ENCODE assay signal across 8 cellular contexts in the genomic region with DNA sequence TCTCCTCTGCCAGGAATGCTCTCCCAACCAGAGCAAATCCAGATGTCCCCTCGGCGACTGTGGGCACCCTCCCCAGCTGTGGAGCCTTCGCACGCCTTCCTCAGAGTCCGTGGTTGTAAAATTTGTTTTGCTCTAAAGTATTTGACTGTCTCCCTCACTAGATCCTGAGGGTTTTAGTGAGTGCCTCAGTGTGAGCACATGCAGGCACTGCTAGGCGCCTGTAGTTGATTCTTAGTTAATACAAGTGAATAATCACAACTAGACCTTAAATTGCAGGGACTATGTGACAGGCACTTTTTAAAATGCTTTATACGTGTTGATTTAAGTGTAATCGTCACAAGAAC. TPM values are rescaled to one million over a fixed set of nuclear protein-coding genes. Genes with fewer than 3 reads are reported as not detected.
DNase-seq lines count a peak whose midpoint lies in the region; ATAC-seq, FAIRE-seq and TF ChIP-seq lines count a peak whose summit lies in the region.

No MANE protein-coding gene starts in this region.

- POLR2A ChIA-PET in AG04449 (lab: Yijun Ruan, JAX): interaction anchor here (0.7 to 1.6 kb wide), 10 partner anchors 9 to 220 kb away, joined by 3 to 6 read pairs (median 4); a partner anchor contains a TSS
- POLR2A ChIA-PET in HCT116 (lab: Charles Lee): interaction anchor here (1.1 kb wide), 1 partner anchor 20 kb away, joined by 3 read pairs; no protein-coding TSS in a partner anchor
- POLR2A ChIA-PET in HepG2 (lab: Yijun Ruan, JAX): interaction anchor here (0.5 to 2.2 kb wide), 19 partner anchors 9 to 832 kb away, joined by 3 to 17 read pairs (median 5); a partner anchor contains a TSS

- CTCF ChIA-PET in AG04449 (lab: Yijun Ruan, JAX): interaction anchor here (1.0 to 5.5 kb wide), 5 partner anchors 9 to 221 kb away, joined by 3 to 24 read pairs (median 7); a partner anchor contains a TSS
- CTCF ChIA-PET in HCT116 (lab: Charles Lee): interaction anchor here (1.5 kb wide), 1 partner anchor 31 kb away, joined by 7 read pairs; no protein-coding TSS in a partner anchor
- CTCF ChIA-PET in HepG2 (lab: Yijun Ruan, JAX; ENCODE audit: low intra/inter-chr PET ratio, low total read pairs): interaction anchor here (1.2 kb wide), 1 partner anchor 32 kb away, joined by 4 read pairs; no protein-coding TSS in a partner anchor

- H4K20me1 ChIP-seq in HCT116 (ENCODE audit: insufficient read depth): peaks cover 11% of the 10 kb centered on the region; the same call in 1 of the 2 replicates
- H4K20me1 ChIP-seq in HepG2 (ENCODE audit: insufficient read depth, low read length): peaks cover 6% of the 10 kb centered on the region

- H2AFZ ChIP-seq in HCT116 (ENCODE audit: low read depth, low read length, poor library complexity, severe bottlenecking) (no peak overlapping the region), HepG2 (ENCODE audit: low read length) (peak overlapping the region; percentile 36)

- H3K27me3 ChIP-seq in HCT116 (ENCODE audit: insufficient read depth, low read length): no peaks in the 10 kb centered on the region
- H3K27me3 ChIP-seq in adipocyte (replicated peaks; ENCODE audit: control insufficient read depth, insufficient read depth, low read length): peaks cover 6% of the 10 kb centered on the region
- H3K27me3 ChIP-seq in HepG2 (ENCODE audit: control insufficient read depth in 1 of 2, insufficient read depth in 2 of 2, low read length in 2 of 2): peaks cover 2 to 20% of the 10 kb centered on the region in 2 experiments; a peak in 3 of 5 replicates
- H3K27me3 ChIP-seq in tibial artery: no peaks in the 10 kb centered on the region

- intact Hi-C loops in HCT116 (cut with micrococcal nuclease) (no loop called here), HepG2 (cut with micrococcal nuclease; ENCODE audit: unreplicated experiment) (loop anchor here (1.0 kb wide), 1 partner anchor 101 kb away; a partner anchor contains a TSS), tibial artery (cut with DNase I; ENCODE audit: low total_unique reads) (no loop called here)

- no peak for ATAC-seq in HCT116
- ATAC-seq in HepG2: no peak
- no peak for ATAC-seq in HG03280 (IDR thresholded peaks at IDR 0.05; ENCODE audit: unreplicated experiment)

- TF ChIP-seq POLR2A in HCT116 (IDR thresholded peaks at IDR 0.05; ENCODE audit: borderline replicate concordance, extremely low read depth, insufficient read depth, insufficient read length): no peak
- TF ChIP-seq POLR2A in HepG2 (IDR thresholded peaks at IDR 0.05; ENCODE audit: insufficient read depth in 1 of 2, low read depth in 2 of 2, low read length in 2 of 2): no peak

- H3K9me3 ChIP-seq in HCT116 (ENCODE audit: control insufficient read depth in 1 of 2, insufficient read depth in 1 of 2, low read depth in 1 of 2, low read length in 2 of 2) (no peaks in the 10 kb centered on the region), adipocyte (ENCODE audit: control insufficient read depth, low read length) (no peaks in the 10 kb centered on the region), HepG2 (ENCODE audit: low read length) (no peaks in the 10 kb centered on the region), tibial artery (no peaks in the 10 kb centered on the region)

- H3K36me3 ChIP-seq in HCT116 (ENCODE audit: control insufficient read depth in 1 of 2, insufficient read depth in 2 of 2, low read length in 2 of 2) (no peaks in the 10 kb centered on the region; a peak in 1 of 4 replicates), adipocyte (ENCODE audit: control insufficient read depth, insufficient read depth, low read length, severe bottlenecking) (no peaks in the 10 kb centered on the region), HepG2 (replicated peaks in 1 of 2; ENCODE audit: control insufficient read depth in 1 of 2, insufficient read depth in 2 of 2, low read length in 2 of 2) (peaks cover 0 to 2% of the 10 kb centered on the region in 2 experiments; a peak in 2 of 5 replicates), tibial artery (no peaks in the 10 kb centered on the region)

- in situ Hi-C loops in HepG2 (cut with HindIII; ENCODE audit: extremely low pct_ligation_motif_present, low pct_unique_long_range_greater_than_20kb): no loop called here

- TF ChIP-seq CTCF in AG04449 (IDR thresholded peaks at IDR 0.05; ENCODE audit: insufficient read depth, low read length, missing control alignments) (no peak), HCT116 (IDR thresholded peaks at IDR 0.05 in 2 of 3, conservative IDR thresholded peaks at IDR 0.05 in 1 of 3; ENCODE audit: borderline replicate concordance in 1 of 3, insufficient read depth in 1 of 3, low read depth in 2 of 3, low read length in 2 of 3) (no peak), HepG2 (CRISPR knock-in tag; IDR thresholded peaks at IDR 0.05) (no peak), tibial artery (IDR thresholded peaks at IDR 0.05) (no peak)

- under 1% methylated on average over 8 of the region's 8 CpGs for WGBS in HepG2 (ENCODE audit: low lambda C conversion rate)

- RAD21 ChIA-PET in HCT116 (lab: Charles Lee; ENCODE audit: low non-redundant PET in 1 of 2, low total read pairs in 2 of 2, uncharacterized antibody in 2 of 2, unreplicated experiment in 2 of 2): interaction anchor here in 1 of 2 experiments (1.3 kb wide), 1 partner anchor 32 kb away, joined by 4 read pairs; no protein-coding TSS in a partner anchor

- no peak for FAIRE-seq in HepG2 (lab: Jason Lieb, UNC)

- TF ChIP-seq EP300 in HepG2 (IDR thresholded peaks at IDR 0.05; ENCODE audit: low read depth in 2 of 2, low read length in 2 of 2) (no peak), HepG2 (CRISPR knock-in tag; IDR thresholded peaks at IDR 0.05; ENCODE audit: borderline replicate concordance) (no peak)

- no TSS peak for BruUV-seq in HCT116 (replicated peaks; lab: Mats Ljungman, UMichigan)
- BruUV-seq in HepG2 (replicated peaks; lab: Mats Ljungman, UMichigan): no TSS peak

- TF ChIP-seq RAD21 in HCT116 (IDR thresholded peaks at IDR 0.05; ENCODE audit: low read depth): no peak
- no peak for TF ChIP-seq RAD21 in HepG2 (CRISPR knock-in tag; IDR thresholded peaks at IDR 0.05)

- H3K4me3 ChIP-seq in AG04449 (ENCODE audit: low read depth, low read length) (peak overlapping the region; percentile 99), HCT116 (replicated peaks in 1 of 2; ENCODE audit: low read depth in 1 of 2, low read length in 2 of 2) (peak overlapping the region; percentile 98), adipocyte (ENCODE audit: low read length) (peak overlapping the region; percentile 99), HepG2 (replicated peaks in 1 of 3; ENCODE audit: insufficient read depth in 1 of 3, low read depth in 2 of 3, low read length in 3 of 3) (peak overlapping the region; percentile 71 to 99 (median 91)), tibial artery (peak overlapping the region; percentile 93 to 100)

- peaks cover 7 to 28% of the 10 kb centered on the region in 2 experiments; a peak in 3 of 4 replicates for H3K4me1 ChIP-seq in HCT116 (ENCODE audit: control insufficient read depth in 1 of 2, insufficient read depth in 2 of 2, low read length in 2 of 2)
- peaks cover 35% of the 10 kb centered on the region for H3K4me1 ChIP-seq in adipocyte (ENCODE audit: control insufficient read depth, insufficient read depth, low read length)
- peaks cover 30% of the 10 kb centered on the region for H3K4me1 ChIP-seq in HepG2 (ENCODE audit: insufficient read depth, low read length)
- H3K4me1 ChIP-seq in tibial artery: peaks cover 0 to 48% (median 34%) of the 10 kb centered on the region in 4 donors

- no peak for DNase-seq in AG04449 (ENCODE audit: low read depth, low spot score)
- DNase-seq in HCT116 (ENCODE audit: low read depth, low spot score): no peak
- DNase-seq in adipocyte (ENCODE audit: low read depth): no peak
- DNase-seq in HepG2 (ENCODE audit: low spot score): no peak
- DNase-seq in tibial artery: no peak
- DNase-seq in T1000 (lab: John Stamatoyannopoulos, UW): no peak
- no peak for DNase-seq in cerebellum (ENCODE audit: low spot score)

- peak overlapping the region; percentile 87 for H3K27ac ChIP-seq in HCT116 (ENCODE audit: low read depth, low read length)
- peak overlapping the region; percentile 74 for H3K27ac ChIP-seq in HepG2 (ENCODE audit: extremely low read length, insufficient read depth, low read length)
- peak overlapping the region; percentile 90 to 99 for H3K27ac ChIP-seq in tibial artery

- no peaks in the 10 kb centered on the region for H3K9me2 ChIP-seq in HCT116 (ENCODE audit: insufficient read depth)

- peaks cover 43% of the 10 kb centered on the region for H3K79me2 ChIP-seq in HCT116 (ENCODE audit: insufficient read depth, low read length)
- H3K79me2 ChIP-seq in HepG2 (ENCODE audit: insufficient read depth, low read length): peaks cover 43% of the 10 kb centered on the region

- H3K4me2 ChIP-seq in HCT116 (ENCODE audit: low read length) (peak overlapping the region; percentile 97), HepG2 (ENCODE audit: low read depth, low read length) (peak overlapping the region; percentile 88)

- H3K9ac ChIP-seq in HCT116 (ENCODE audit: low read length) (peak overlapping the region; percentile 99), adipocyte (ENCODE audit: low read length) (peak overlapping the region; percentile 99), HepG2 (ENCODE audit: insufficient read depth, low read depth, low read length) (peak overlapping the region; percentile 80)

RNA-seq across cellular contexts. Expression of a gene that starts 0.7 kb away (rescaled TPM):
- 161 TPM for total RNA-seq in HCT116 (2021; ENCODE audit: unreplicated experiment)
- 185 and 186 TPM in 2 replicates for polyA plus RNA-seq in HCT116 (2012)
- 115 and 144 TPM in 2 replicates for total RNA-seq in HepG2 (2016; rRNA removed; fragmentation: Illumina TruSeq; extraction: Trizol)
- total RNA-seq in HepG2 (2016; cell fraction: cytosol; rRNA removed; fragmentation: Illumina TruSeq; extraction: Trizol; ENCODE audit: low read depth): 53.5 and 64.3 TPM in 2 replicates
- total RNA-seq in HepG2 (2016; cell fraction: insoluble cytoplasmic fraction; rRNA removed; fragmentation: Illumina TruSeq; extraction: Trizol): 99.7 and 146 TPM in 2 replicates
- total RNA-seq in HepG2 (2016; cell fraction: membrane; rRNA removed; fragmentation: Illumina TruSeq; extraction: Trizol): 112 and 127 TPM in 2 replicates
- total RNA-seq in HepG2 (2016; cell fraction: nucleus; rRNA removed; fragmentation: Illumina TruSeq; extraction: Trizol): 129 and 139 TPM in 2 replicates
- polyA plus RNA-seq in HepG2 (2011; rRNA removed): 86.2 and 96.1 TPM in 2 replicates
- 84.5 and 90.6 TPM in 2 replicates for polyA plus RNA-seq in HepG2 (2011; cell fraction: cytosol; rRNA removed)
- polyA plus RNA-seq in HepG2 (2011; cell fraction: nucleus; rRNA removed): 168 and 184 TPM in 2 replicates
- 90.8 and 127 TPM in 2 replicates for polyA plus RNA-seq in HepG2 (2012)
- polyA plus RNA-seq in HepG2 (2016; cell fraction: cytosol; fragmentation: Illumina TruSeq; extraction: Trizol; ENCODE audit: low read depth): 50.6 and 64.6 TPM in 2 replicates
- polyA plus RNA-seq in HepG2 (2016; cell fraction: insoluble cytoplasmic fraction; fragmentation: Illumina TruSeq; extraction: Trizol; ENCODE audit: low read depth): 92.2 and 107 TPM in 2 replicates
- polyA plus RNA-seq in HepG2 (2016; cell fraction: membrane; fragmentation: Illumina TruSeq; extraction: Trizol; ENCODE audit: low read depth): 86.2 and 95.7 TPM in 2 replicates
- polyA plus RNA-seq in HepG2 (2016; cell fraction: nucleus; fragmentation: Illumina TruSeq; extraction: Trizol; ENCODE audit: insufficient read depth, low read depth): 185 and 196 TPM in 2 replicates
- polyA minus RNA-seq in HepG2 (2011; rRNA and poly(A)+ RNA removed; ENCODE audit: low replicate concordance): 134 and 163 TPM in 2 replicates
- 32.2 and 36.3 TPM in 2 replicates for polyA minus RNA-seq in HepG2 (2011; cell fraction: cytosol; rRNA and poly(A)+ RNA removed)
- 109 and 138 TPM in 2 replicates for polyA minus RNA-seq in HepG2 (2011; cell fraction: nucleus; rRNA and poly(A)+ RNA removed)
- 93.0 TPM for total RNA-seq in cerebellum

RNA-seq across cellular contexts. Expression of a gene that starts 18.8 kb away (rescaled TPM):
- 0.10 TPM for total RNA-seq in HCT116 (2021; ENCODE audit: unreplicated experiment)
- polyA plus RNA-seq in HCT116 (2012): 0.22 and 0.41 TPM in 2 replicates
- total RNA-seq in HepG2 (2016; rRNA removed; fragmentation: Illumina TruSeq; extraction: Trizol): not detected in 2 replicates
- total RNA-seq in HepG2 (2016; cell fraction: cytosol; rRNA removed; fragmentation: Illumina TruSeq; extraction: Trizol; ENCODE audit: low read depth): not detected in 2 replicates
- total RNA-seq in HepG2 (2016; cell fraction: insoluble cytoplasmic fraction; rRNA removed; fragmentation: Illumina TruSeq; extraction: Trizol): not detected in 2 replicates
- not detected in 2 replicates for total RNA-seq in HepG2 (2016; cell fraction: membrane; rRNA removed; fragmentation: Illumina TruSeq; extraction: Trizol)
- not detected in 2 replicates for total RNA-seq in HepG2 (2016; cell fraction: nucleus; rRNA removed; fragmentation: Illumina TruSeq; extraction: Trizol)
- 0.03 TPM in 1 of 2 replicates, not detected in the other for polyA plus RNA-seq in HepG2 (2011; rRNA removed)
- not detected in 2 replicates for polyA plus RNA-seq in HepG2 (2011; cell fraction: cytosol; rRNA removed)
- polyA plus RNA-seq in HepG2 (2011; cell fraction: nucleus; rRNA removed): 0.13 and 0.17 TPM in 2 replicates
- not detected in 2 replicates for polyA plus RNA-seq in HepG2 (2012)
- not detected in 2 replicates for polyA plus RNA-seq in HepG2 (2016; cell fraction: cytosol; fragmentation: Illumina TruSeq; extraction: Trizol; ENCODE audit: low read depth)
- polyA plus RNA-seq in HepG2 (2016; cell fraction: insoluble cytoplasmic fraction; fragmentation: Illumina TruSeq; extraction: Trizol; ENCODE audit: low read depth): not detected in 2 replicates
- polyA plus RNA-seq in HepG2 (2016; cell fraction: membrane; fragmentation: Illumina TruSeq; extraction: Trizol; ENCODE audit: low read depth): not detected in 2 replicates
- not detected in 2 replicates for polyA plus RNA-seq in HepG2 (2016; cell fraction: nucleus; fragmentation: Illumina TruSeq; extraction: Trizol; ENCODE audit: insufficient read depth, low read depth)
- not detected in 2 replicates for polyA minus RNA-seq in HepG2 (2011; rRNA and poly(A)+ RNA removed; ENCODE audit: low replicate concordance)
- not detected in 2 replicates for polyA minus RNA-seq in HepG2 (2011; cell fraction: cytosol; rRNA and poly(A)+ RNA removed)
- 0.25 TPM in 1 of 2 replicates, not detected in the other for polyA minus RNA-seq in HepG2 (2011; cell fraction: nucleus; rRNA and poly(A)+ RNA removed)
- total RNA-seq in cerebellum: 3.1 TPM

RNA-seq across cellular contexts. Expression of a gene that starts 32.1 kb away (rescaled TPM):
- total RNA-seq in HCT116 (2021; ENCODE audit: unreplicated experiment): 0.59 TPM
- 0.11 and 0.39 TPM in 2 replicates for polyA plus RNA-seq in HCT116 (2012)
- total RNA-seq in HepG2 (2016; rRNA removed; fragmentation: Illumina TruSeq; extraction: Trizol): not detected in 2 replicates
- not detected in 2 replicates for total RNA-seq in HepG2 (2016; cell fraction: cytosol; rRNA removed; fragmentation: Illumina TruSeq; extraction: Trizol; ENCODE audit: low read depth)
- not detected in 2 replicates for total RNA-seq in HepG2 (2016; cell fraction: insoluble cytoplasmic fraction; rRNA removed; fragmentation: Illumina TruSeq; extraction: Trizol)
- total RNA-seq in HepG2 (2016; cell fraction: membrane; rRNA removed; fragmentation: Illumina TruSeq; extraction: Trizol): not detected in 2 replicates
- not detected in 2 replicates for total RNA-seq in HepG2 (2016; cell fraction: nucleus; rRNA removed; fragmentation: Illumina TruSeq; extraction: Trizol)
- not detected in 2 replicates for polyA plus RNA-seq in HepG2 (2011; rRNA removed)
- polyA plus RNA-seq in HepG2 (2011; cell fraction: cytosol; rRNA removed): not detected in 2 replicates
- polyA plus RNA-seq in HepG2 (2011; cell fraction: nucleus; rRNA removed): not detected in 2 replicates
- not detected in 2 replicates for polyA plus RNA-seq in HepG2 (2012)
- not detected in 2 replicates for polyA plus RNA-seq in HepG2 (2016; cell fraction: cytosol; fragmentation: Illumina TruSeq; extraction: Trizol; ENCODE audit: low read depth)
- polyA plus RNA-seq in HepG2 (2016; cell fraction: insoluble cytoplasmic fraction; fragmentation: Illumina TruSeq; extraction: Trizol; ENCODE audit: low read depth): not detected in 2 replicates
- polyA plus RNA-seq in HepG2 (2016; cell fraction: membrane; fragmentation: Illumina TruSeq; extraction: Trizol; ENCODE audit: low read depth): not detected in 2 replicates
- not detected in 2 replicates for polyA plus RNA-seq in HepG2 (2016; cell fraction: nucleus; fragmentation: Illumina TruSeq; extraction: Trizol; ENCODE audit: insufficient read depth, low read depth)
- 0.33 TPM in 1 of 2 replicates, not detected in the other for polyA minus RNA-seq in HepG2 (2011; rRNA and poly(A)+ RNA removed; ENCODE audit: low replicate concordance)
- not detected in 2 replicates for polyA minus RNA-seq in HepG2 (2011; cell fraction: cytosol; rRNA and poly(A)+ RNA removed)
- polyA minus RNA-seq in HepG2 (2011; cell fraction: nucleus; rRNA and poly(A)+ RNA removed): not detected in 2 replicates
- total RNA-seq in cerebellum: 0.73 TPM
